ENCODE assay signal across 1 cellular context in genomic region chr2:101197215-101197745, GRCh38.
TF ChIP-seq lines count a peak whose summit lies in the region.

No MANE protein-coding gene starts in this region.

TF ChIP-seq in HepG2, 621 proteins besides CTCF, POLR2A, EP300 and RAD21:
- TF ChIP-seq BRD4 (CRISPR knock-in tag; IDR thresholded peaks at IDR 0.05) (no peak), NPAS2 (CRISPR knock-in tag; IDR thresholded peaks at IDR 0.05; ENCODE audit: borderline replicate concordance) (no peak), ZNF512 (CRISPR knock-in tag; IDR thresholded peaks at IDR 0.05) (no peak), STAG1 (CRISPR knock-in tag; IDR thresholded peaks at IDR 0.05) (0 out of 2 replicates have a peak, but pooled peaks have one; percentile 14)
- TF ChIP-seq, protein P1, sequence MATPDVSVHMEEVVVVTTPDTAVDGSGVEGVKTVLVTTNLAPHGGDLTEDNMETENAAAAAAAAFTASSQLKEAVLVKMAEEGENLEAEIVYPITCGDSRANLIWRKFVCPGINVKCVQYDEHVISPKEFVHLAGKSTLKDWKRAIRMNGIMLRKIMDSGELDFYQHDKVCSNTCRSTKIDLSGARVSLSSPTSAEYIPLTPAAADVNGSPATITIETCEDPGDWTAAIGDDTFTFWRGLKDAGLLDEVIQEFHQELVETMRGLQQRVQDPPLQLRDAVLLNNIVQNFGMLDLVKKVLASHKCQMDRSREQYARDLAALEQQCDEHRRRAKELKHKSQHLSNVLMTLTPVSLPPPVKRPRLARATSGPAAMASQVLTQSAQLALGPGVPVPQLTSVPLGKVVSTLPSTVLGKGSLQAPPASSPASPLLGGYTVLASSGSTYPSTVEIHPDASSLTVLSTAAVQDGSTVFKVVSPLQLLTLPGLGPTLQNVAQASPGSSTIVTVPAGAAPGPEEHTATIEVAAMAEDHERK (CRISPR knock-in tag; IDR thresholded peaks at IDR 0.05; ENCODE audit: low read depth) = no peak
